ENCODE assay signal across 24 cellular contexts in the genomic region with DNA sequence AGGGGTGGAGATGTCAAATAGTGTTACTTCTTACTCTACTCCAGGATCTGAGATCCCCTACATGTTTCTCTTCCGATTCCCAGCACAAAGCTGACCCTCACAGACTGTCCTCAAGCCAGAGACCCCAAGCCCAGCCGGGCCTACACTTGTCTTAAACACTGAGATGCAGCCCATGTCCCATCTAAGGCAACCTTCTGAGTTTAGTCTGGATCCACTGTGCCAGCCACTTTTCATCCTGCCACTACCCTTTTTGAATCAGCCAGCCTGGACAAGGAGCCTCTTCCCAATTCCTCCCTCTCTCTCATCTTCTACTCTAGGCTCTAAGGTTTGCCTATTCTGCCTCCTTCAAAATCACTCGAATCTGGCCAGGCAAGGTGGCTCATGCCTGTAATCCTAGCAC. TPM values are rescaled to one million over a fixed set of nuclear protein-coding genes. Genes with fewer than 3 reads are reported as not detected.
DNase-seq lines count a peak whose midpoint lies in the region; ATAC-seq and TF ChIP-seq lines count a peak whose summit lies in the region.
"Had no signal": no experiment of that assay in that cellular context is flagged by ENCODE, and none has a peak within 500 bp of the region (broad histone marks: within the 10 kb centered on the region; RNA-seq: fewer than 3 reads in every experiment).

No MANE protein-coding gene starts in this region.

- H3K27ac Mint-ChIP-seq in activated CD8-positive, alpha-beta T cell treated with anti-CD3 and anti-CD28 coated beads, Interleukin-2, amount 10 ng/mL, durations not matched to agents 7 days and 5 days = no peak overlapping the region
- no peak overlapping the region for H3K27ac Mint-ChIP-seq in activated CD8-positive, alpha-beta T cell treated with anti-CD3 and anti-CD28 coated beads for 36 hours
- no peak overlapping the region for H3K27ac Mint-ChIP-seq in CD4-positive, alpha-beta T cell
- H3K27ac Mint-ChIP-seq in endodermal cell (no peak overlapping the region), nephron (no peak overlapping the region)
- H3K27ac Mint-ChIP-seq: GM23338 had no signal

- CTCF ChIA-PET in activated CD8-positive, alpha-beta T cell treated with anti-CD3 and anti-CD28 coated beads, Interleukin-2, amount 10 ng/mL, durations not matched to agents 7 days and 5 days (lab: Charles Lee) = interaction anchor here (0.6 to 1.2 kb wide), 2 partner anchors 21 to 49 kb away, joined by 3 read pairs; no protein-coding TSS in a partner anchor
- CTCF ChIA-PET in activated CD8-positive, alpha-beta T cell treated with anti-CD3 and anti-CD28 coated beads for 36 hours (lab: Charles Lee) = interaction anchor here (1.9 kb wide), 1 partner anchor 21 kb away, joined by 6 read pairs; no protein-coding TSS in a partner anchor
- CTCF ChIA-PET in CD4-positive, alpha-beta T cell (lab: Charles Lee) = no interaction called here

- no peaks in the 10 kb centered on the region for H3K9me3 Mint-ChIP-seq in activated CD8-positive, alpha-beta T cell treated with anti-CD3 and anti-CD28 coated beads, Interleukin-2, amount 10 ng/mL, durations not matched to agents 7 days and 5 days (ENCODE audit: insufficient read depth)
- no peaks in the 10 kb centered on the region for H3K9me3 Mint-ChIP-seq in activated CD8-positive, alpha-beta T cell treated with anti-CD3 and anti-CD28 coated beads for 36 hours
- no peaks in the 10 kb centered on the region for H3K9me3 Mint-ChIP-seq in CD4-positive, alpha-beta T cell
- no peaks in the 10 kb centered on the region for H3K9me3 Mint-ChIP-seq in endodermal cell
- H3K9me3 Mint-ChIP-seq in nephron = no peaks in the 10 kb centered on the region
- H3K9me3 Mint-ChIP-seq: CD4-positive, alpha-beta memory T cell; GM23338 had no signal

- H3K27me3 Mint-ChIP-seq in activated CD8-positive, alpha-beta T cell treated with anti-CD3 and anti-CD28 coated beads, Interleukin-2, amount 10 ng/mL, durations not matched to agents 7 days and 5 days (ENCODE audit: low read depth) = peaks cover 12% of the 10 kb centered on the region
- H3K27me3 Mint-ChIP-seq in activated CD8-positive, alpha-beta T cell treated with anti-CD3 and anti-CD28 coated beads for 36 hours = no peaks in the 10 kb centered on the region
- no peaks in the 10 kb centered on the region for H3K27me3 Mint-ChIP-seq in CD4-positive, alpha-beta T cell
- peaks cover 63% of the 10 kb centered on the region for H3K27me3 Mint-ChIP-seq in endodermal cell (ENCODE audit: insufficient read depth)
- H3K27me3 Mint-ChIP-seq in nephron (ENCODE audit: low read depth) = peaks cover 63% of the 10 kb centered on the region
- H3K27me3 Mint-ChIP-seq: CD4-positive, alpha-beta memory T cell had no signal

- TF ChIP-seq CTCF in activated CD8-positive, alpha-beta T cell treated with anti-CD3 and anti-CD28 coated beads for 36 hours (IDR thresholded peaks at IDR 0.05) = no peak
- no peak for TF ChIP-seq CTCF in CD4-positive, alpha-beta T cell (IDR thresholded peaks at IDR 0.05)
- no peak for TF ChIP-seq CTCF in endodermal cell (conservative IDR thresholded peaks at IDR 0.05)
- no peak for TF ChIP-seq CTCF in nephron (IDR thresholded peaks at IDR 0.05; ENCODE audit: unreplicated experiment in 3 of 3)
- no peak for TF ChIP-seq CTCF in prostate gland (IDR thresholded peaks at IDR 0.05)

- DNase-seq in activated CD8-positive, alpha-beta T cell treated with anti-CD3 and anti-CD28 coated beads, Interleukin-2, amount 10 ng/mL, durations not matched to agents 7 days and 5 days = peak; percentile 18
- DNase-seq in activated CD8-positive, alpha-beta T cell treated with anti-CD3 and anti-CD28 coated beads for 36 hours = no peak
- DNase-seq in CD4-positive, alpha-beta T cell = no peak
- DNase-seq in endodermal cell (peak; percentile 22), prostate gland (ENCODE audit: low spot score) (no peak)
- DNase-seq: ACHN; CD4-positive, alpha-beta memory T cell; DND-41; KBM-7; NCI-H1092; NCI-H1436; NCI-H1930; NCI-H2227 treated with DMSO at 0.1 percent for 48 hours; NCI-H510A treated with DMSO at 0.1 percent for 48 hours; NCI-H748 treated with DMSO at 0.1 percent for 48 hours; SHP77 treated with DMSO at 0.1 percent for 48 hours had no signal

- H3K4me1 ChIP-seq in endodermal cell (ENCODE audit: control insufficient read depth, insufficient read depth, low read length) (no peaks in the 10 kb centered on the region), prostate gland (replicated peaks) (peaks cover 7% of the 10 kb centered on the region)

- no peaks in the 10 kb centered on the region for H3K36me3 Mint-ChIP-seq in activated CD8-positive, alpha-beta T cell treated with anti-CD3 and anti-CD28 coated beads, Interleukin-2, amount 10 ng/mL, durations not matched to agents 7 days and 5 days (ENCODE audit: low read depth)
- H3K36me3 Mint-ChIP-seq in activated CD8-positive, alpha-beta T cell treated with anti-CD3 and anti-CD28 coated beads for 36 hours (ENCODE audit: low read depth) = no peaks in the 10 kb centered on the region
- H3K36me3 Mint-ChIP-seq in CD4-positive, alpha-beta T cell (ENCODE audit: low read depth) = no peaks in the 10 kb centered on the region
- no peaks in the 10 kb centered on the region for H3K36me3 Mint-ChIP-seq in endodermal cell (ENCODE audit: low read depth)
- H3K36me3 Mint-ChIP-seq in nephron (ENCODE audit: low read depth) = no peaks in the 10 kb centered on the region
- H3K36me3 Mint-ChIP-seq: CD4-positive, alpha-beta memory T cell had no signal

- H3K36me3 ChIP-seq in endodermal cell (ENCODE audit: control insufficient read depth, insufficient read depth, low read length) (no peaks in the 10 kb centered on the region), prostate gland (no peaks in the 10 kb centered on the region)
- H3K36me3 ChIP-seq: BLaER1, HAP-1 had no signal

- no peak overlapping the region for H3K4me3 Mint-ChIP-seq in activated CD8-positive, alpha-beta T cell treated with anti-CD3 and anti-CD28 coated beads, Interleukin-2, amount 10 ng/mL, durations not matched to agents 7 days and 5 days
- no peak overlapping the region for H3K4me3 Mint-ChIP-seq in activated CD8-positive, alpha-beta T cell treated with anti-CD3 and anti-CD28 coated beads for 36 hours
- peak overlapping the region; percentile 53 for H3K4me3 Mint-ChIP-seq in CD4-positive, alpha-beta T cell
- no peak overlapping the region for H3K4me3 Mint-ChIP-seq in endodermal cell
- peak overlapping the region; percentile 1 to 43 (median 2) for H3K4me3 Mint-ChIP-seq in nephron
- H3K4me3 Mint-ChIP-seq: GM23338 had no signal

- no peak overlapping the region for H3K9ac ChIP-seq in endodermal cell (ENCODE audit: extremely low read depth, low read length, poor library complexity, severe bottlenecking)
- H3K9ac ChIP-seq: BLaER1 had no signal

- H3K27ac ChIP-seq in CD4-positive, alpha-beta T cell (ENCODE audit: low read depth, low read length) = no peak overlapping the region
- H3K27ac ChIP-seq in endodermal cell (ENCODE audit: low read depth, low read length) (no peak overlapping the region), prostate gland (no peak overlapping the region)
- H3K27ac ChIP-seq: 22Rv1, BLaER1, RWPE1 had no signal

- POLR2A ChIA-PET in activated CD8-positive, alpha-beta T cell treated with anti-CD3 and anti-CD28 coated beads, Interleukin-2, amount 10 ng/mL, durations not matched to agents 7 days and 5 days (lab: Charles Lee) = no interaction called here
- POLR2A ChIA-PET in activated CD8-positive, alpha-beta T cell treated with anti-CD3 and anti-CD28 coated beads for 36 hours (lab: Charles Lee) = no interaction called here
- POLR2A ChIA-PET in CD4-positive, alpha-beta T cell (lab: Charles Lee) = no interaction called here

- intact Hi-C loops in activated CD8-positive, alpha-beta T cell treated with anti-CD3 and anti-CD28 coated beads for 36 hours (cut with micrococcal nuclease) = no loop called here
- intact Hi-C loops in CD4-positive, alpha-beta T cell (cut with DNase I, micrococcal nuclease) = loop anchor here in 1 of 2 experiments (5.0 to 10.0 kb wide), 2 partner anchors 602 to 1439 kb away; partner anchors contain the start of gene DNAJB5
- intact Hi-C loops in prostate gland (cut with DNase I) = no loop called here

- H3K4me3 ChIP-seq in endodermal cell (ENCODE audit: low read length) = no peak overlapping the region
- H3K4me3 ChIP-seq in prostate gland = no peak overlapping the region
- H3K4me3 ChIP-seq: BLaER1, GM23338, HAP-1 had no signal

- H3K27me3 ChIP-seq in CD4-positive, alpha-beta T cell (ENCODE audit: control insufficient read depth, insufficient read depth, low read length) = no peaks in the 10 kb centered on the region
- H3K27me3 ChIP-seq in endodermal cell (ENCODE audit: control insufficient read depth, insufficient read depth, low read length, poor library complexity, severe bottlenecking) = peaks cover 54% of the 10 kb centered on the region
- no peaks in the 10 kb centered on the region for H3K27me3 ChIP-seq in prostate gland (replicated peaks; ENCODE audit: insufficient read depth)
- H3K27me3 ChIP-seq: BLaER1 had no signal

- TF ChIP-seq POLR2A in prostate gland (IDR thresholded peaks at IDR 0.05) = no peak

- H3K4me1 Mint-ChIP-seq in activated CD8-positive, alpha-beta T cell treated with anti-CD3 and anti-CD28 coated beads, Interleukin-2, amount 10 ng/mL, durations not matched to agents 7 days and 5 days (ENCODE audit: low read depth) = peaks cover 33% of the 10 kb centered on the region
- H3K4me1 Mint-ChIP-seq in activated CD8-positive, alpha-beta T cell treated with anti-CD3 and anti-CD28 coated beads for 36 hours (ENCODE audit: low read depth) = peaks cover 18% of the 10 kb centered on the region
- H3K4me1 Mint-ChIP-seq in CD4-positive, alpha-beta T cell (ENCODE audit: low read depth) = peaks cover 27% of the 10 kb centered on the region
- H3K4me1 Mint-ChIP-seq in endodermal cell (peaks cover 10% of the 10 kb centered on the region), nephron (peaks cover 6% of the 10 kb centered on the region)

- WGBS in endodermal cell (ENCODE audit: insufficient coverage in 1 of 2, insufficient read length in 1 of 2), 2 experiments = 84% methylated on average over 3 of the region's 3 CpGs; no CpG with 5 or more reads in 1 of the 2 experiments
- WGBS in prostate gland = 95% methylated on average over 3 of the region's 3 CpGs

- no peak for ATAC-seq in activated CD8-positive, alpha-beta T cell treated with anti-CD3 and anti-CD28 coated beads, Interleukin-2, amount 10 ng/mL, durations not matched to agents 7 days and 5 days
- no peak for ATAC-seq in activated CD8-positive, alpha-beta T cell treated with anti-CD3 and anti-CD28 coated beads for 36 hours
- ATAC-seq in CD4-positive, alpha-beta T cell (ENCODE audit: poor library complexity) = no peak
- ATAC-seq in GM18520 (IDR thresholded peaks at IDR 0.05; ENCODE audit: unreplicated experiment) = no peak
- no peak for ATAC-seq in HG02938 (IDR thresholded peaks at IDR 0.05; ENCODE audit: unreplicated experiment)
- ATAC-seq: GM23338 had no signal

- no peaks in the 10 kb centered on the region for H3K9me3 ChIP-seq in CD4-positive, alpha-beta T cell (ENCODE audit: control insufficient read depth, low read length)
- H3K9me3 ChIP-seq in endodermal cell (ENCODE audit: control insufficient read depth, low read length) (no peaks in the 10 kb centered on the region), prostate gland (no peaks in the 10 kb centered on the region)
- H3K9me3 ChIP-seq: BLaER1, HAP-1 had no signal

RNA-seq across cellular contexts. Expression of gene MYORG, which starts 6.2 kb away (rescaled TPM):
- total RNA-seq in activated CD8-positive, alpha-beta T cell treated with anti-CD3 and anti-CD28 coated beads, Interleukin-2, amount 10 ng/mL, durations not matched to agents 7 days and 5 days = 1 to 10 TPM; 8.8 to 9.1 TPM
- 1 to 10 TPM; 4.1 to 5.5 TPM for total RNA-seq in activated CD8-positive, alpha-beta T cell treated with anti-CD3 and anti-CD28 coated beads for 36 hours
- total RNA-seq in CD4-positive, alpha-beta T cell = under 1 TPM; 0.42 to 0.58 TPM
- 10 to 100 TPM; 56.7 to 58.8 TPM for total RNA-seq in endodermal cell
- polyA plus RNA-seq in endodermal cell (2013, experiment 1 of 2) = 10.2 TPM
- 10.9 TPM for polyA plus RNA-seq in endodermal cell (2013, experiment 2 of 2)
- total RNA-seq in prostate gland = 1 to 10 TPM; 3.4 to 9.0 TPM

RNA-seq across cellular contexts. Expression of gene NUDT2, which starts 53.5 kb away (rescaled TPM):
- 10 to 100 TPM; 28.9 to 31.6 TPM for total RNA-seq in activated CD8-positive, alpha-beta T cell treated with anti-CD3 and anti-CD28 coated beads, Interleukin-2, amount 10 ng/mL, durations not matched to agents 7 days and 5 days
- total RNA-seq in activated CD8-positive, alpha-beta T cell treated with anti-CD3 and anti-CD28 coated beads for 36 hours = 10 to 100 TPM; 35.3 to 38.4 TPM
- 1 to 10 TPM; 4.5 to 7.2 TPM for total RNA-seq in CD4-positive, alpha-beta T cell
- total RNA-seq in endodermal cell (10 to 100 TPM; 20.6 to 29.4 TPM), prostate gland (10 to 100 TPM; 18.0 to 45.8 TPM)
- 20.2 TPM for polyA plus RNA-seq in endodermal cell (2013, experiment 1 of 2)
- 21.4 TPM for polyA plus RNA-seq in endodermal cell (2013, experiment 2 of 2)

RNA-seq across cellular contexts. Expression of gene KIF24, which starts 53.8 kb away (rescaled TPM):
- total RNA-seq in activated CD8-positive, alpha-beta T cell treated with anti-CD3 and anti-CD28 coated beads, Interleukin-2, amount 10 ng/mL, durations not matched to agents 7 days and 5 days = 10 to 100 TPM; 11.2 to 11.4 TPM
- 1 to 10 TPM; 5.8 to 5.9 TPM for total RNA-seq in activated CD8-positive, alpha-beta T cell treated with anti-CD3 and anti-CD28 coated beads for 36 hours
- total RNA-seq in CD4-positive, alpha-beta T cell = under 1 TPM; 0.05 to 0.14 TPM
- total RNA-seq in endodermal cell (10 to 100 TPM in 1 of 2 donors, 1 to 10 TPM in 1; 7.7 to 10.6 TPM), prostate gland (1 to 10 TPM; 1.7 to 7.3 TPM)
- polyA plus RNA-seq in endodermal cell (2013, experiment 1 of 2) = 7.7 TPM
- 8.1 TPM for polyA plus RNA-seq in endodermal cell (2013, experiment 2 of 2)
- polyA plus RNA-seq: CD4-positive, alpha-beta memory T cell had no signal

Comparison
In these comparisons a context has a peak if more than half of its experiments do, and no peak if none do; other contexts are left out.
1. DNase-seq: peak in activated CD8-positive, alpha-beta T cell treated with anti-CD3 and anti-CD28 coated beads, Interleukin-2, amount 10 ng/mL, durations not matched to agents 7 days and 5 days (single experiment) and endodermal cell (single experiment); none in activated CD8-positive, alpha-beta T cell treated with anti-CD3 and anti-CD28 coated beads for 36 hours (single experiment), CD4-positive, alpha-beta T cell (0 of 10) and prostate gland (single experiment).
2. H3K4me3 Mint-ChIP-seq: peak in CD4-positive, alpha-beta T cell (single experiment) and nephron (3 of 3); none in activated CD8-positive, alpha-beta T cell treated with anti-CD3 and anti-CD28 coated beads, Interleukin-2, amount 10 ng/mL, durations not matched to agents 7 days and 5 days (single experiment), activated CD8-positive, alpha-beta T cell treated with anti-CD3 and anti-CD28 coated beads for 36 hours (single experiment) and endodermal cell (single experiment).
3. RNA of gene MYORG, which starts 6.2 kb away (total RNA-seq): 56.7 to 58.8 TPM in endodermal cell; 8.8 to 9.1 TPM in activated CD8-positive, alpha-beta T cell treated with anti-CD3 and anti-CD28 coated beads, Interleukin-2, amount 10 ng/mL, durations not matched to agents 7 days and 5 days, 3.4 to 9.0 TPM in prostate gland, 4.1 to 5.5 TPM in activated CD8-positive, alpha-beta T cell treated with anti-CD3 and anti-CD28 coated beads for 36 hours and 0.42 to 0.58 TPM in CD4-positive, alpha-beta T cell; every median in the first group is over 4 times any median in the second.